Comparison of ENCODE assay signal across 8 cellular contexts in the genomic region with DNA sequence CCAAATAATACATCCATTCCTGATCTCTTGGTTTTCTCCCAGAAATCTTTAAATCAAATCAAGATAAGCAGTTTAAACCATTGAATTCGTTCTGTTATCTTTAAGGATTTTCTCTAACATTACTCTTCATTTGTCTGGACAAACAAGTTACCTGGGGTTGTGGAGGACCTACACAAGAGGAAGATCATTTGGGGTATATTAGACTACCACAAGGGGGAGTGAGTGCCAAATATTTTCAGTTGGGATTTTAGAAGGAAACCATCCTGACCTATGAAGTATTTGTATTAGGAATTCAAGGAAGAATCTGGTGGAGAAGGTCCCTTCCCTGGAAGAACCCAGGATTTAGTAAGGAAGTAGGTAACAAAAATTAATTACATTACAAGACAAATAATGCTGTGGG. TPM values are rescaled to one million over a fixed set of nuclear protein-coding genes. Genes with fewer than 3 reads are reported as not detected.
DNase-seq lines count a peak whose midpoint lies in the region; ATAC-seq and TF ChIP-seq lines count a peak whose summit lies in the region.

No MANE protein-coding gene starts in this region.

- no peak for TF ChIP-seq EP300 in neural cell (conservative IDR thresholded peaks at IDR 0.05; ENCODE audit: poor library complexity, severe bottlenecking)

- H3K4me3 ChIP-seq in LNCaP clone FGC (ENCODE audit: low read depth, low read length): no peak overlapping the region
- H3K4me3 ChIP-seq in neural cell (ENCODE audit: low read length): no peak overlapping the region

- peaks cover 13% of the 10 kb centered on the region for H3K27me3 Mint-ChIP-seq in brain

- no peaks in the 10 kb centered on the region for H3K36me3 ChIP-seq in neural cell (ENCODE audit: insufficient read depth, low read length)

- no peak for TF ChIP-seq RAD21 in neural cell (conservative IDR thresholded peaks at IDR 0.05)

- H3F3A ChIP-seq in neural cell (ENCODE audit: insufficient read depth, low read length, poor library complexity, severe bottlenecking): no peaks in the 10 kb centered on the region

- H3K79me2 ChIP-seq in neural cell (replicated peaks; ENCODE audit: insufficient read depth, low read length): no peaks in the 10 kb centered on the region

- H3K27ac ChIP-seq in neural cell (ENCODE audit: low read length): no peak overlapping the region

- H3K9me3 ChIP-seq in neural cell (ENCODE audit: low read length): no peaks in the 10 kb centered on the region

- H3K4me1 Mint-ChIP-seq in brain: no peaks in the 10 kb centered on the region

- H3K9me2 ChIP-seq in neural cell (ENCODE audit: insufficient read depth, low read length): no peaks in the 10 kb centered on the region

- TF ChIP-seq CTCF in LNCaP clone FGC (IDR thresholded peaks at IDR 0.05; ENCODE audit: control insufficient read depth, extremely low read depth, insufficient read depth) (peak; percentile 34; the same call in 1 of the 2 replicates), brain (conservative IDR thresholded peaks at IDR 0.05) (peak; percentile 29 to 69), neural cell (IDR thresholded peaks at IDR 0.05; ENCODE audit: poor library complexity, severe bottlenecking) (peak; percentile 24)

- no peaks in the 10 kb centered on the region for H4K20me1 ChIP-seq in neural cell (ENCODE audit: insufficient read depth)

- no peak overlapping the region for H3K9ac ChIP-seq in neural cell (ENCODE audit: low read length)

- DNase-seq in EL (peak; percentile 11), LNCaP clone FGC (ENCODE audit: low read depth) (peak; percentile 7), OCI-M2 (lab: John Stamatoyannopoulos, UW; ENCODE audit: unreplicated experiment) (no peak), occipital lobe (lab: John Stamatoyannopoulos, UW) (no peak), hypothalamus (lab: John Stamatoyannopoulos, UW) (no peak)

- H3K9me3 Mint-ChIP-seq in brain: peaks cover 0 to 3% (median 2%) of the 10 kb centered on the region in 5 experiments

- H2AFZ ChIP-seq in neural cell (ENCODE audit: low read depth, low read length): no peak overlapping the region

- no peak for ATAC-seq in HG03175 (IDR thresholded peaks at IDR 0.05; ENCODE audit: unreplicated experiment)

- H3K4me2 ChIP-seq in neural cell (ENCODE audit: low read length): no peak overlapping the region

- no peak overlapping the region for H3K4me3 Mint-ChIP-seq in brain

- no peaks in the 10 kb centered on the region for H3K36me3 Mint-ChIP-seq in brain

- no peaks in the 10 kb centered on the region for H3K27me3 ChIP-seq in neural cell (ENCODE audit: insufficient read depth, low read depth, low read length)

- H3K27ac Mint-ChIP-seq in brain: no peak overlapping the region

TF ChIP-seq in neural cell, 6 proteins besides CTCF, POLR2A, EP300 and RAD21:
- TF ChIP-seq TAF1 (IDR thresholded peaks at IDR 0.05; ENCODE audit: low read depth): no peak
- TF ChIP-seq, protein P1, sequence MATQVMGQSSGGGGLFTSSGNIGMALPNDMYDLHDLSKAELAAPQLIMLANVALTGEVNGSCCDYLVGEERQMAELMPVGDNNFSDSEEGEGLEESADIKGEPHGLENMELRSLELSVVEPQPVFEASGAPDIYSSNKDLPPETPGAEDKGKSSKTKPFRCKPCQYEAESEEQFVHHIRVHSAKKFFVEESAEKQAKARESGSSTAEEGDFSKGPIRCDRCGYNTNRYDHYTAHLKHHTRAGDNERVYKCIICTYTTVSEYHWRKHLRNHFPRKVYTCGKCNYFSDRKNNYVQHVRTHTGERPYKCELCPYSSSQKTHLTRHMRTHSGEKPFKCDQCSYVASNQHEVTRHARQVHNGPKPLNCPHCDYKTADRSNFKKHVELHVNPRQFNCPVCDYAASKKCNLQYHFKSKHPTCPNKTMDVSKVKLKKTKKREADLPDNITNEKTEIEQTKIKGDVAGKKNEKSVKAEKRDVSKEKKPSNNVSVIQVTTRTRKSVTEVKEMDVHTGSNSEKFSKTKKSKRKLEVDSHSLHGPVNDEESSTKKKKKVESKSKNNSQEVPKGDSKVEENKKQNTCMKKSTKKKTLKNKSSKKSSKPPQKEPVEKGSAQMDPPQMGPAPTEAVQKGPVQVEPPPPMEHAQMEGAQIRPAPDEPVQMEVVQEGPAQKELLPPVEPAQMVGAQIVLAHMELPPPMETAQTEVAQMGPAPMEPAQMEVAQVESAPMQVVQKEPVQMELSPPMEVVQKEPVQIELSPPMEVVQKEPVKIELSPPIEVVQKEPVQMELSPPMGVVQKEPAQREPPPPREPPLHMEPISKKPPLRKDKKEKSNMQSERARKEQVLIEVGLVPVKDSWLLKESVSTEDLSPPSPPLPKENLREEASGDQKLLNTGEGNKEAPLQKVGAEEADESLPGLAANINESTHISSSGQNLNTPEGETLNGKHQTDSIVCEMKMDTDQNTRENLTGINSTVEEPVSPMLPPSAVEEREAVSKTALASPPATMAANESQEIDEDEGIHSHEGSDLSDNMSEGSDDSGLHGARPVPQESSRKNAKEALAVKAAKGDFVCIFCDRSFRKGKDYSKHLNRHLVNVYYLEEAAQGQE (IDR thresholded peaks at IDR 0.05; ENCODE audit: borderline replicate concordance): no peak
- no peak for TF ChIP-seq MXI1 (conservative IDR thresholded peaks at IDR 0.05; ENCODE audit: poor library complexity, severe bottlenecking)
- no peak for TF ChIP-seq SMC3 (conservative IDR thresholded peaks at IDR 0.05; ENCODE audit: poor library complexity)
- TF ChIP-seq EZH2 (IDR thresholded peaks at IDR 0.05; ENCODE audit: borderline replicate concordance, insufficient read depth, low read length, poor library complexity, severe bottlenecking): no peak
- no peak for TF ChIP-seq POLR2AphosphoS5 (IDR thresholded peaks at IDR 0.05)

RNA-seq across cellular contexts. Expression of a gene that starts 12.0 kb away (rescaled TPM):
- polyA plus RNA-seq in brain (ENCODE audit: insufficient read depth, low read depth, low replicate concordance) (0.41 TPM), neural cell (0.88 and 1.6 TPM in 2 replicates)
- polyA minus RNA-seq in neural cell: 9.0 and 10.5 TPM in 2 replicates
- total RNA-seq in occipital lobe: 3.7 TPM

RNA-seq across cellular contexts. Expression of a gene that starts 46.6 kb away (rescaled TPM):
- polyA plus RNA-seq in brain (ENCODE audit: insufficient read depth, low read depth, low replicate concordance): 21.8 TPM
- polyA plus RNA-seq in neural cell: 133 and 141 TPM in 2 replicates
- 112 and 113 TPM in 2 replicates for polyA minus RNA-seq in neural cell
- total RNA-seq in occipital lobe: 81.1 TPM

RNA-seq across cellular contexts. Expression of a gene that starts 59.2 kb away (rescaled TPM):
- polyA plus RNA-seq in brain (ENCODE audit: insufficient read depth, low read depth, low replicate concordance): 2.1 TPM
- polyA plus RNA-seq in neural cell: not detected in 2 replicates
- polyA minus RNA-seq in neural cell: not detected in 2 replicates
- total RNA-seq in occipital lobe: 2.8 TPM

Comparison
In these comparisons a context has a peak if more than half of its experiments do, and no peak if none do; other contexts are left out.
1. DNase-seq: peak in EL (single experiment) and LNCaP clone FGC (single experiment); none in OCI-M2 (single experiment), occipital lobe (single experiment) and hypothalamus (0 of 51).
2. Peak in every context shown above with its lines, with median percentiles within 50 percentile points of each other: CTCF ChIP-seq.